ENCODE assay signal across 33 cellular contexts in genomic region chr11:85666687-85667086, GRCh38. TPM values are rescaled to one million over a fixed set of nuclear protein-coding genes. Genes with fewer than 3 reads are reported as not detected.
"Had no signal": no experiment of that assay in that cellular context is flagged by ENCODE, and none has a peak within 500 bp of the region (broad histone marks: within the 10 kb centered on the region; RNA-seq: fewer than 3 reads in every experiment).

No MANE protein-coding gene starts in this region.

- H3K9me3 Mint-ChIP-seq: activated B cell treated with CpG ODN at 0.5 μM for 24 hours; activated naive CD4-positive, alpha-beta T cell treated with anti-CD3 and anti-CD28 coated beads, Interleukin-2, amount 50 U/mL, for 72 hours; activated T-cell treated with anti-CD3 and anti-CD28 coated beads, Interleukin-2, amount 50 U/mL, for 24 hours; activated T-helper 17 cell treated with anti-CD3 and anti-CD28 coated beads, Interleukin-2, amount 50 U/mL, for 72 hours; stimulated activated effector memory CD8-positive, alpha-beta T cell treated with anti-CD3 and anti-CD28 coated beads, Interleukin-12 subunit alpha, Interleukin-12 subunit beta, amount 100 ng/mL, for 72 hours had no signal

- H3K27me3 Mint-ChIP-seq: activated B cell treated with CpG ODN at 0.5 μM for 24 hours; activated CD4-positive, alpha-beta T cell treated with anti-CD3 and anti-CD28 coated beads for 36 hours; activated T-cell treated with anti-CD3 and anti-CD28 coated beads, Interleukin-2, amount 50 U/mL, for 24 hours; activated T-helper 17 cell treated with anti-CD3 and anti-CD28 coated beads, Interleukin-2, amount 50 U/mL, for 72 hours; stimulated activated naive CD8-positive, alpha-beta T cell treated with anti-CD3 and anti-CD28 coated beads, Interleukin-15, amount 100 ng/mL, for 72 hours had no signal

- DNase-seq: activated B cell treated with CpG ODN at 0.5 μM for 24 hours; activated CD4-positive, alpha-beta T cell treated with anti-CD3 and anti-CD28 coated beads for 36 hours; activated CD4-positive, alpha-beta T cell treated with anti-CD3 and anti-CD28 coated beads, Interleukin-2, amount 50 U/mL, for 4 hours; activated CD8-positive, alpha-beta memory T cell treated with anti-CD3 and anti-CD28 coated beads for 24 hours; activated CD8-positive, alpha-beta memory T cell treated with anti-CD3 and anti-CD28 coated beads, Interleukin-2, amount 50 U/mL, for 4 hours; activated T-cell treated with anti-CD3 and anti-CD28 coated beads, Interleukin-2, amount 50 U/mL, for 24 hours; aorta; brain microvascular endothelial cell; caudate nucleus; dermis blood vessel endothelial cell; effector memory CD4-positive, alpha-beta T cell; foreskin melanocyte; glutamatergic neuron; hippocampal formation; kidney glomerular epithelial cell; left lung; naive thymus-derived CD4-positive, alpha-beta T cell; right cardiac atrium; stimulated activated CD4-positive, alpha-beta T cell treated with anti-CD3 and anti-CD28 coated beads, Interleukin-2, amount 100 ng/mL, for 24 hours; stimulated activated naive CD8-positive, alpha-beta T cell treated with anti-CD3 and anti-CD28 coated beads, Interleukin-15, amount 100 ng/mL, for 72 hours; T1000; transverse colon had no signal

- H3K4me3 ChIP-seq: left lung, lung, skin epidermis, suprapubic skin, transverse colon, vagina had no signal

- H3K9ac ChIP-seq: parathyroid adenoma had no signal

- H3K9me3 ChIP-seq: left lung, suprapubic skin, transverse colon, vagina had no signal

- H3K36me3 ChIP-seq: brain microvascular endothelial cell, left lung, suprapubic skin, transverse colon, vagina had no signal

- H3K27me3 ChIP-seq: brain microvascular endothelial cell, left lung, suprapubic skin, transverse colon, vagina had no signal

- H2AFZ ChIP-seq: parathyroid adenoma had no signal

- ATAC-seq: activated CD4-positive, alpha-beta T cell treated with anti-CD3 and anti-CD28 coated beads for 36 hours; activated naive CD4-positive, alpha-beta T cell treated with anti-CD3 and anti-CD28 coated beads, Interleukin-2, amount 50 U/mL, for 72 hours; activated T-helper 17 cell treated with anti-CD3 and anti-CD28 coated beads, Interleukin-2, amount 50 U/mL, for 72 hours; esophagus mucosa; left lung; naive thymus-derived CD4-positive, alpha-beta T cell; right cardiac atrium; stimulated activated effector memory CD8-positive, alpha-beta T cell treated with anti-CD3 and anti-CD28 coated beads, Interleukin-12 subunit alpha, Interleukin-12 subunit beta, amount 100 ng/mL, for 72 hours; stimulated activated naive CD8-positive, alpha-beta T cell treated with anti-CD3 and anti-CD28 coated beads, Interleukin-15, amount 100 ng/mL, for 72 hours had no signal

- H3K27ac ChIP-seq: brain microvascular endothelial cell, left lung, parathyroid adenoma, skin epidermis, suprapubic skin, transverse colon, vagina had no signal

- FAIRE-seq: endothelial cell of umbilical vein had no signal

- H3K4me3 Mint-ChIP-seq: activated B cell treated with CpG ODN at 0.5 μM for 24 hours had no signal

- H3K79me2 ChIP-seq: parathyroid adenoma had no signal

RNA-seq across cellular contexts. Expression of gene CCDC89, which starts 19.3 kb away (rescaled TPM):
- total RNA-seq: activated B cell treated with CpG ODN at 0.5 μM for 24 hours; activated CD4-positive, alpha-beta T cell treated with anti-CD3 and anti-CD28 coated beads for 36 hours; activated naive CD4-positive, alpha-beta T cell treated with anti-CD3 and anti-CD28 coated beads, Interleukin-2, amount 50 U/mL, for 72 hours; activated T-helper 17 cell treated with anti-CD3 and anti-CD28 coated beads, Interleukin-2, amount 50 U/mL, for 72 hours; dermis blood vessel endothelial cell; endothelial cell of umbilical vein; pulmonary artery endothelial cell; vagina had no signal
- polyA plus RNA-seq: endothelial cell of umbilical vein; naive thymus-derived CD4-positive, alpha-beta T cell had no signal
